Comparison of ENCODE assay signal across 1 cellular context in the genomic region with DNA sequence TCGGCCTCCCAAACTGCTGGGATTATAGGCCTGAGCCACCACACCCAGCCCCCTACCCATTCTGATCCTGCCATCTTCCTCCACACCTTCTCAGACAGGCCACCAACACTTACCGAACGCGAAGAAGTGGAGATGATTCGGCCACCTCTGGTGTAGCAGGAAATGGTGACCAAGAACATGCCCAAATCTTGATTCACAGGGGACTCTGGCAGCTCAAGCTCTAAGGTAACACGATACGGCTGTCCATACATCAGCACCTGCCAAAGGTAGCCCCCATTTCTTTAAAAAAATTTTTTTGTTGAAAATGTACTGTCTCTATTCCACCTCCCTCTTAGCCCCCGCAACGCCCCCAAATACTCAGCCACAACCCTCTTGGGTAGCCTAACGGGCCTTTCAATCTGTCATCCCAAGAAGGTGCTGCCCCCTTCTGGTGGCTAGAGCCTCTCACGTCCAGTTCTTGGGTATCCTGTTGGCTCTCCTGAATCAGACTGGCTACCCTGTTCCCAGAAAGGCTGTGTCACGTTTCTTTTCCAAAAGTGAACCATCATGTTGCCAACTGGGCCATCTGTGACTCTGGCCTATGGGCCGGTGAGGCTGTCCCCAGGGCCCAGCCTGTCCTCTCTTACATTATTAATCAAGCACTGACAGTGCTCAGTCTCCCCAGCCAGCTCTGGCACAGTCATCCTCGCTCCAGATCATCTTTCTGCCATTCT.
TF ChIP-seq lines count a peak whose summit lies in the region.

No MANE protein-coding gene starts in this region.

TF ChIP-seq in HCT116, 20 proteins besides CTCF, POLR2A, EP300 and RAD21:
- TF ChIP-seq, protein P1, sequence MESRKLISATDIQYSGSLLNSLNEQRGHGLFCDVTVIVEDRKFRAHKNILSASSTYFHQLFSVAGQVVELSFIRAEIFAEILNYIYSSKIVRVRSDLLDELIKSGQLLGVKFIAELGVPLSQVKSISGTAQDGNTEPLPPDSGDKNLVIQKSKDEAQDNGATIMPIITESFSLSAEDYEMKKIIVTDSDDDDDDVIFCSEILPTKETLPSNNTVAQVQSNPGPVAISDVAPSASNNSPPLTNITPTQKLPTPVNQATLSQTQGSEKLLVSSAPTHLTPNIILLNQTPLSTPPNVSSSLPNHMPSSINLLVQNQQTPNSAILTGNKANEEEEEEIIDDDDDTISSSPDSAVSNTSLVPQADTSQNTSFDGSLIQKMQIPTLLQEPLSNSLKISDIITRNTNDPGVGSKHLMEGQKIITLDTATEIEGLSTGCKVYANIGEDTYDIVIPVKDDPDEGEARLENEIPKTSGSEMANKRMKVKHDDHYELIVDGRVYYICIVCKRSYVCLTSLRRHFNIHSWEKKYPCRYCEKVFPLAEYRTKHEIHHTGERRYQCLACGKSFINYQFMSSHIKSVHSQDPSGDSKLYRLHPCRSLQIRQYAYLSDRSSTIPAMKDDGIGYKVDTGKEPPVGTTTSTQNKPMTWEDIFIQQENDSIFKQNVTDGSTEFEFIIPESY (IDR thresholded peaks at IDR 0.05; ENCODE audit: extremely low read depth, insufficient replicate concordance, low read length), result no peak
- TF ChIP-seq POLR2AphosphoS5 (IDR thresholded peaks at IDR 0.05; ENCODE audit: low read depth, low read length) (0 out of 2 replicates have a peak, but pooled peaks have one; percentile 23), YY1 (IDR thresholded peaks at IDR 0.05; ENCODE audit: extremely low read depth, insufficient replicate concordance, low read depth, low read length) (no peak)
